In genomic region chr12:2615665-2616387, GRCh38 we compare ENCODE assay signal across 2 cellular contexts.
TF ChIP-seq lines count a peak whose summit lies in the region.

No MANE protein-coding gene starts in this region.

TF ChIP-seq in liver, 16 proteins besides CTCF, POLR2A, EP300 and RAD21 (continued from another document):
- no peak for TF ChIP-seq MAX (IDR thresholded peaks at IDR 0.05)

TF ChIP-seq in HepG2, 621 proteins besides CTCF, POLR2A, EP300 and RAD21:
- TF ChIP-seq GFI1 (CRISPR knock-in tag; IDR thresholded peaks at IDR 0.05; ENCODE audit: borderline replicate concordance): no peak
- no peak for TF ChIP-seq AGO1 (IDR thresholded peaks at IDR 0.05; ENCODE audit: low read depth, low read length, poor library complexity, severe bottlenecking)
- no peak for TF ChIP-seq KLF6 (CRISPR knock-in tag; IDR thresholded peaks at IDR 0.05)
- no peak for TF ChIP-seq PREB (CRISPR knock-in tag; IDR thresholded peaks at IDR 0.05)
- TF ChIP-seq, protein P1, sequence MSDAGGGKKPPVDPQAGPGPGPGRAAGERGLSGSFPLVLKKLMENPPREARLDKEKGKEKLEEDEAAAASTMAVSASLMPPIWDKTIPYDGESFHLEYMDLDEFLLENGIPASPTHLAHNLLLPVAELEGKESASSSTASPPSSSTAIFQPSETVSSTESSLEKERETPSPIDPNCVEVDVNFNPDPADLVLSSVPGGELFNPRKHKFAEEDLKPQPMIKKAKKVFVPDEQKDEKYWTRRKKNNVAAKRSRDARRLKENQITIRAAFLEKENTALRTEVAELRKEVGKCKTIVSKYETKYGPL (CRISPR knock-in tag; IDR thresholded peaks at IDR 0.05): no peak
- TF ChIP-seq, protein P2, sequence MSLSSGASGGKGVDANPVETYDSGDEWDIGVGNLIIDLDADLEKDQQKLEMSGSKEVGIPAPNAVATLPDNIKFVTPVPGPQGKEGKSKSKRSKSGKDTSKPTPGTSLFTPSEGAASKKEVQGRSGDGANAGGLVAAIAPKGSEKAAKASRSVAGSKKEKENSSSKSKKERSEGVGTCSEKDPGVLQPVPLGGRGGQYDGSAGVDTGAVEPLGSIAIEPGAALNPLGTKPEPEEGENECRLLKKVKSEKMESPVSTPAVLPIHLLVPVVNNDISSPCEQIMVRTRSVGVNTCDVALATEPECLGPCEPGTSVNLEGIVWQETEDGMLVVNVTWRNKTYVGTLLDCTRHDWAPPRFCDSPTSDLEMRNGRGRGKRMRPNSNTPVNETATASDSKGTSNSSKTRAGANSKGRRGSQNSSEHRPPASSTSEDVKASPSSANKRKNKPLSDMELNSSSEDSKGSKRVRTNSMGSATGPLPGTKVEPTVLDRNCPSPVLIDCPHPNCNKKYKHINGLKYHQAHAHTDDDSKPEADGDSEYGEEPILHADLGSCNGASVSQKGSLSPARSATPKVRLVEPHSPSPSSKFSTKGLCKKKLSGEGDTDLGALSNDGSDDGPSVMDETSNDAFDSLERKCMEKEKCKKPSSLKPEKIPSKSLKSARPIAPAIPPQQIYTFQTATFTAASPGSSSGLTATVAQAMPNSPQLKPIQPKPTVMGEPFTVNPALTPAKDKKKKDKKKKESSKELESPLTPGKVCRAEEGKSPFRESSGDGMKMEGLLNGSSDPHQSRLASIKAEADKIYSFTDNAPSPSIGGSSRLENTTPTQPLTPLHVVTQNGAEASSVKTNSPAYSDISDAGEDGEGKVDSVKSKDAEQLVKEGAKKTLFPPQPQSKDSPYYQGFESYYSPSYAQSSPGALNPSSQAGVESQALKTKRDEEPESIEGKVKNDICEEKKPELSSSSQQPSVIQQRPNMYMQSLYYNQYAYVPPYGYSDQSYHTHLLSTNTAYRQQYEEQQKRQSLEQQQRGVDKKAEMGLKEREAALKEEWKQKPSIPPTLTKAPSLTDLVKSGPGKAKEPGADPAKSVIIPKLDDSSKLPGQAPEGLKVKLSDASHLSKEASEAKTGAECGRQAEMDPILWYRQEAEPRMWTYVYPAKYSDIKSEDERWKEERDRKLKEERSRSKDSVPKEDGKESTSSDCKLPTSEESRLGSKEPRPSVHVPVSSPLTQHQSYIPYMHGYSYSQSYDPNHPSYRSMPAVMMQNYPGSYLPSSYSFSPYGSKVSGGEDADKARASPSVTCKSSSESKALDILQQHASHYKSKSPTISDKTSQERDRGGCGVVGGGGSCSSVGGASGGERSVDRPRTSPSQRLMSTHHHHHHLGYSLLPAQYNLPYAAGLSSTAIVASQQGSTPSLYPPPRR (CRISPR knock-in tag; IDR thresholded peaks at IDR 0.05; ENCODE audit: borderline replicate concordance): no peak
- no peak for TF ChIP-seq ZNF225 (CRISPR knock-in tag; IDR thresholded peaks at IDR 0.05)
- TF ChIP-seq, protein P3, sequence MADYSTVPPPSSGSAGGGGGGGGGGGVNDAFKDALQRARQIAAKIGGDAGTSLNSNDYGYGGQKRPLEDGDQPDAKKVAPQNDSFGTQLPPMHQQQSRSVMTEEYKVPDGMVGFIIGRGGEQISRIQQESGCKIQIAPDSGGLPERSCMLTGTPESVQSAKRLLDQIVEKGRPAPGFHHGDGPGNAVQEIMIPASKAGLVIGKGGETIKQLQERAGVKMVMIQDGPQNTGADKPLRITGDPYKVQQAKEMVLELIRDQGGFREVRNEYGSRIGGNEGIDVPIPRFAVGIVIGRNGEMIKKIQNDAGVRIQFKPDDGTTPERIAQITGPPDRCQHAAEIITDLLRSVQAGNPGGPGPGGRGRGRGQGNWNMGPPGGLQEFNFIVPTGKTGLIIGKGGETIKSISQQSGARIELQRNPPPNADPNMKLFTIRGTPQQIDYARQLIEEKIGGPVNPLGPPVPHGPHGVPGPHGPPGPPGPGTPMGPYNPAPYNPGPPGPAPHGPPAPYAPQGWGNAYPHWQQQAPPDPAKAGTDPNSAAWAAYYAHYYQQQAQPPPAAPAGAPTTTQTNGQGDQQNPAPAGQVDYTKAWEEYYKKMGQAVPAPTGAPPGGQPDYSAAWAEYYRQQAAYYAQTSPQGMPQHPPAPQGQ (CRISPR knock-in tag; IDR thresholded peaks at IDR 0.05; ENCODE audit: borderline replicate concordance): no peak
- no peak for TF ChIP-seq ZBTB8A (CRISPR knock-in tag; IDR thresholded peaks at IDR 0.05; ENCODE audit: borderline replicate concordance, low read depth)
- TF ChIP-seq SOX6 (IDR thresholded peaks at IDR 0.05): no peak
- TF ChIP-seq SOX6 (CRISPR knock-in tag; IDR thresholded peaks at IDR 0.05): no peak
- no peak for TF ChIP-seq ZNF12 (CRISPR knock-in tag; IDR thresholded peaks at IDR 0.05)
- no peak for TF ChIP-seq ZNF792 (CRISPR knock-in tag; IDR thresholded peaks at IDR 0.05)
